ENCODE assay signal across 1 cellular context in genomic region chr7:1100386-1100785, GRCh38.
TF ChIP-seq lines count a peak whose summit lies in the region.

No MANE protein-coding gene starts in this region.

TF ChIP-seq in GM23338, 12 proteins besides CTCF, POLR2A, EP300 and RAD21 (continued from another document):
- TF ChIP-seq ZNF462 (CRISPR knock-in tag; IDR thresholded peaks at IDR 0.05): no peak
- TF ChIP-seq REST (IDR thresholded peaks at IDR 0.05; ENCODE audit: unreplicated experiment): no peak
- no peak for TF ChIP-seq EZH2 (IDR thresholded peaks at IDR 0.05; ENCODE audit: low read depth, unreplicated experiment)
